ENCODE assay signal across 28 cellular contexts in genomic region chr2:63740020-63740419, GRCh38.
"Had no signal": no experiment of that assay in that cellular context is flagged by ENCODE, and none has a peak within 500 bp of the region (broad histone marks: within the 10 kb centered on the region; RNA-seq: fewer than 3 reads in every experiment).

No MANE protein-coding gene starts in this region.

- H3K27me3 Mint-ChIP-seq: naive B cell; stimulated activated naive CD8-positive, alpha-beta T cell treated with anti-CD3 and anti-CD28 coated beads, Interleukin-15, Interleukin-2, amounts not matched to agents 100 ng/mL and 50 ng/mL, for 24 hours; type B pancreatic cell had no signal

- H3K36me3 Mint-ChIP-seq: mesothelial cell of epicardium; naive B cell; natural killer cell; neural progenitor cell; stimulated activated effector memory CD8-positive, alpha-beta T cell treated with anti-CD3 and anti-CD28 coated beads, Interleukin-12 subunit alpha, Interleukin-12 subunit beta, amount 100 ng/mL, for 72 hours; type B pancreatic cell had no signal

- FAIRE-seq: small intestine had no signal

- H3K4me1 ChIP-seq: prostate gland had no signal

- H3K9me3 Mint-ChIP-seq: mesothelial cell of epicardium; natural killer cell; nephron progenitor cell; neural progenitor cell; stimulated activated effector memory CD8-positive, alpha-beta T cell treated with anti-CD3 and anti-CD28 coated beads, Interleukin-12 subunit alpha, Interleukin-12 subunit beta, amount 100 ng/mL, for 72 hours; stimulated activated naive CD8-positive, alpha-beta T cell treated with anti-CD3 and anti-CD28 coated beads, Interleukin-15, Interleukin-2, amounts not matched to agents 100 ng/mL and 50 ng/mL, for 24 hours; type B pancreatic cell had no signal

- H3K4me1 Mint-ChIP-seq: naive B cell; natural killer cell; nephron progenitor cell; neural progenitor cell; stimulated activated effector memory CD8-positive, alpha-beta T cell treated with anti-CD3 and anti-CD28 coated beads, Interleukin-12 subunit alpha, Interleukin-12 subunit beta, amount 100 ng/mL, for 72 hours had no signal

- H3K27ac ChIP-seq: hepatocyte, left ventricle myocardium inferior, neural progenitor cell, neutrophil, ovary, prostate gland, sigmoid colon, spleen, tibial nerve, uterus had no signal

- H3K9me3 ChIP-seq: left ventricle myocardium inferior, neutrophil, ovary, prostate gland, sigmoid colon, tibial nerve, uterus had no signal

- H2AFZ ChIP-seq: hepatocyte, neural progenitor cell had no signal

- H3K4me3 ChIP-seq: hepatocyte, left ventricle myocardium inferior, lung, neural progenitor cell, ovary, prostate gland, sigmoid colon, spleen, tibial nerve, uterus had no signal

- H3K4me2 ChIP-seq: hepatocyte, neural progenitor cell had no signal

- ATAC-seq: natural killer cell; right cardiac atrium; stimulated activated effector memory CD8-positive, alpha-beta T cell treated with anti-CD3 and anti-CD28 coated beads, Interleukin-12 subunit alpha, Interleukin-12 subunit beta, amount 100 ng/mL, for 72 hours had no signal

- H3K27me3 ChIP-seq: hepatocyte, neural progenitor cell, neutrophil, ovary, sigmoid colon, spleen, tibial nerve, uterus had no signal

- DNase-seq: islet precursor cell; left ventricle myocardium inferior; mesendoderm; naive B cell; natural killer cell; nephron progenitor cell; occipital lobe; ovary; posterior cingulate gyrus; retina; right cardiac atrium; sigmoid colon; small intestine; spleen; stimulated activated CD4-positive, alpha-beta T cell treated with anti-CD3 and anti-CD28 coated beads, Interleukin-4, amount 100 ng/mL, for 24 hours; stimulated activated naive CD4-positive, alpha-beta T cell; substantia nigra; uterus had no signal

- H3K79me2 ChIP-seq: hepatocyte had no signal

- H3K27ac Mint-ChIP-seq: mesothelial cell of epicardium; naive B cell; natural killer cell; nephron progenitor cell; neural progenitor cell; stimulated activated effector memory CD8-positive, alpha-beta T cell treated with anti-CD3 and anti-CD28 coated beads, Interleukin-12 subunit alpha, Interleukin-12 subunit beta, amount 100 ng/mL, for 72 hours; stimulated activated naive CD8-positive, alpha-beta T cell treated with anti-CD3 and anti-CD28 coated beads, Interleukin-15, Interleukin-2, amounts not matched to agents 100 ng/mL and 50 ng/mL, for 24 hours; type B pancreatic cell had no signal

- H3K36me3 ChIP-seq: left ventricle myocardium inferior, neural progenitor cell, neutrophil, ovary, prostate gland, sigmoid colon, spleen, tibial nerve, uterus had no signal

- H3K4me3 Mint-ChIP-seq: mesothelial cell of epicardium; naive B cell; natural killer cell; nephron progenitor cell; neural progenitor cell; stimulated activated effector memory CD8-positive, alpha-beta T cell treated with anti-CD3 and anti-CD28 coated beads, Interleukin-12 subunit alpha, Interleukin-12 subunit beta, amount 100 ng/mL, for 72 hours; stimulated activated naive CD8-positive, alpha-beta T cell treated with anti-CD3 and anti-CD28 coated beads, Interleukin-15, Interleukin-2, amounts not matched to agents 100 ng/mL and 50 ng/mL, for 24 hours; type B pancreatic cell had no signal

- H3K9ac ChIP-seq: neural progenitor cell had no signal
